15 cellular contexts compared by ENCODE assay signal in genomic region chr15:63420333-63420741, GRCh38. TPM values are rescaled to one million over a fixed set of nuclear protein-coding genes. Genes with fewer than 3 reads are reported as not detected.
DNase-seq lines count a peak whose midpoint lies in the region; ATAC-seq and TF ChIP-seq lines count a peak whose summit lies in the region.
"Had no signal": no experiment of that assay in that cellular context is flagged by ENCODE, and none has a peak within 500 bp of the region (broad histone marks: within the 10 kb centered on the region; RNA-seq: fewer than 3 reads in every experiment).

No MANE protein-coding gene starts in this region.

- H3K27me3 Mint-ChIP-seq in type B pancreatic cell: peaks cover 2% of the 10 kb centered on the region

- H3K9me3 ChIP-seq in cardiac muscle cell (ENCODE audit: low read depth) (no peaks in the 10 kb centered on the region), OCI-LY3 (ENCODE audit: insufficient read depth, low read length) (no peaks in the 10 kb centered on the region)
- H3K9me3 ChIP-seq: HAP-1, SJSA1 had no signal

- no peaks in the 10 kb centered on the region for H3K79me2 ChIP-seq in OCI-LY3 (ENCODE audit: low read length)

- intact Hi-C loops in left ventricle myocardium superior (cut with micrococcal nuclease): no loop called here
- intact Hi-C loops in head of caudate nucleus (cut with DNase I): no loop called here

- H3K4me2 ChIP-seq in OCI-LY3 (ENCODE audit: low read length): peak overlapping the region; percentile 24

- H3K36me3 Mint-ChIP-seq in type B pancreatic cell: peaks cover 2% of the 10 kb centered on the region

- H2AFZ ChIP-seq in OCI-LY3 (ENCODE audit: low read depth, low read length): peak overlapping the region; percentile 74

- no peak overlapping the region for H3K27ac ChIP-seq in cardiac muscle cell
- H3K27ac ChIP-seq in OCI-LY3 (ENCODE audit: low read length): no peak overlapping the region
- H3K27ac ChIP-seq: foreskin keratinocyte, SJSA1 had no signal

- TF ChIP-seq POLR2A in erythroblast (IDR thresholded peaks at IDR 0.05; ENCODE audit: low read length): no peak

- TF ChIP-seq CTCF in cardiac muscle cell (IDR thresholded peaks at IDR 0.05; ENCODE audit: low read depth, low read length): no peak
- peak; percentile 12; the same call in 1 of the 2 replicates for TF ChIP-seq CTCF in OCI-LY3 (IDR thresholded peaks at IDR 0.05; ENCODE audit: low read depth, low read length)
- TF ChIP-seq CTCF in type B pancreatic cell (conservative IDR thresholded peaks at IDR 0.05): peak; percentile 22

- DNase-seq in cardiac muscle cell (ENCODE audit: low read depth in 1 of 2, low spot score in 1 of 2) (peak; percentile 20 to 30), left ventricle myocardium superior (no peak), erythroblast (lab: John Stamatoyannopoulos, UW) (peak; percentile 43 to 53), type B pancreatic cell (ENCODE audit: extremely low spot score, unreplicated experiment) (no peak), head of caudate nucleus (no peak)
- no peak for DNase-seq in activated CD4-positive, alpha-beta T cell treated with anti-CD3 and anti-CD28 coated beads for 1 hour
- DNase-seq: activated CD4-positive, alpha-beta T cell treated with anti-CD3 and anti-CD28 coated beads for 48 hours; central memory CD4-positive, alpha-beta T cell; foreskin keratinocyte; KG1; kidney glomerular epithelial cell had no signal

- H3K9me3 Mint-ChIP-seq in type B pancreatic cell: no peaks in the 10 kb centered on the region

- H3K4me3 ChIP-seq in cardiac muscle cell (no peak overlapping the region), OCI-LY3 (ENCODE audit: low read length) (no peak overlapping the region)
- H3K4me3 ChIP-seq: HAP-1, SJSA1 had no signal

- no peaks in the 10 kb centered on the region for H3K4me1 ChIP-seq in cardiac muscle cell (ENCODE audit: low read depth)
- H3K4me1 ChIP-seq in OCI-LY3 (ENCODE audit: low read length): peaks cover 7% of the 10 kb centered on the region; the same call in 1 of the 2 replicates
- H3K4me1 ChIP-seq: foreskin keratinocyte had no signal

- no peak overlapping the region for H3K4me3 Mint-ChIP-seq in type B pancreatic cell

- H4K20me1 ChIP-seq in OCI-LY3 (ENCODE audit: insufficient read depth, low read length): no peaks in the 10 kb centered on the region

- H3K9ac ChIP-seq in OCI-LY3 (ENCODE audit: low read length): no peak overlapping the region

- ATAC-seq in left ventricle myocardium superior (no peak), HG02870 (IDR thresholded peaks at IDR 0.05; ENCODE audit: unreplicated experiment) (no peak)
- ATAC-seq: foreskin keratinocyte had no signal

- no peak overlapping the region for H3K27ac Mint-ChIP-seq in type B pancreatic cell

- peaks cover 7% of the 10 kb centered on the region for H3K4me1 Mint-ChIP-seq in type B pancreatic cell (ENCODE audit: unreplicated experiment)

- H3K27me3 ChIP-seq in cardiac muscle cell (no peaks in the 10 kb centered on the region), OCI-LY3 (ENCODE audit: low read depth, low read length) (no peaks in the 10 kb centered on the region)
- H3K27me3 ChIP-seq: foreskin keratinocyte, SJSA1 had no signal

- no peaks in the 10 kb centered on the region for H3K36me3 ChIP-seq in cardiac muscle cell
- no peaks in the 10 kb centered on the region for H3K36me3 ChIP-seq in OCI-LY3 (replicated peaks; ENCODE audit: low read depth, low read length)
- H3K36me3 ChIP-seq: HAP-1, SJSA1 had no signal

RNA-seq across cellular contexts. Expression of gene CA12, which starts 38.7 kb away (rescaled TPM):
- total RNA-seq in cardiac muscle cell (0.03 and 0.04 TPM in 2 replicates), left ventricle myocardium superior (0.74 TPM), type B pancreatic cell (ENCODE audit: low replicate concordance) (4.7 and 5.5 TPM in 2 replicates)
- polyA plus RNA-seq in cardiac muscle cell: not detected in 2 replicates

Comparison
In these comparisons a context has a peak if more than half of its experiments do, and no peak if none do; other contexts are left out.
1. DNase-seq: peak in cardiac muscle cell (2 of 2) and erythroblast (2 of 2); none in left ventricle myocardium superior (single experiment), type B pancreatic cell (single experiment), head of caudate nucleus (0 of 42) and activated CD4-positive, alpha-beta T cell treated with anti-CD3 and anti-CD28 coated beads for 1 hour (single experiment).